In the genomic region with DNA sequence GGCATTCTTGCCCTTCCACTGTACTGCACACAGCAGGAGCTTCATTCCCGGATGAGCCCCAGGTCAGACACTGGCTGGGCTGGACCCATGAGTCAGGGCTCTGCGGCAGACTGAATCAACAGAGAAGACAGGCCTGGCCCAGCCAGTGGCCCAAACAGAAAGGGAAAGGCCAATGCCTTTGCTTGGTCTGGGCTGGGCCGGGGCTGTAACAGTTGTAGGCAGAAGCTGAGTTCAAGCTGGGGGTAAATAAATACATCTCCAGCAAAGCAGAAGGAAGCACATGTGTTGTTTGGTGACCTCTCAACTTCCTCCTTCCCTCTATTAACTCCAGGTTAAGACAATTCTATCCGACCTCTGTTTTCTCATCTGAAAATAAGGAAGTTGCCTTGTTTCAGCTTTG, we compare ENCODE assay signal across 15 cellular contexts. TPM values are rescaled to one million over a fixed set of nuclear protein-coding genes. Genes with fewer than 3 reads are reported as not detected.
DNase-seq lines count a peak whose midpoint lies in the region; ATAC-seq and TF ChIP-seq lines count a peak whose summit lies in the region.
"Had no signal": no experiment of that assay in that cellular context is flagged by ENCODE, and none has a peak within 500 bp of the region (broad histone marks: within the 10 kb centered on the region; RNA-seq: fewer than 3 reads in every experiment).

No MANE protein-coding gene starts in this region.

- H3K4me1 Mint-ChIP-seq in activated T-cell treated with anti-CD3 and anti-CD28 coated beads, Interleukin-2, amount 50 U/mL, for 24 hours (ENCODE audit: low read depth): no peaks in the 10 kb centered on the region
- H3K4me1 Mint-ChIP-seq in activated T-cell treated with anti-CD3 and anti-CD28 coated beads, Interleukin-2, amount 50 U/mL, for 72 hours (ENCODE audit: low read depth): peaks cover 5% of the 10 kb centered on the region
- H3K4me1 Mint-ChIP-seq: WTC11 had no signal

- peak; percentile 89 for DNase-seq in GDM1 (lab: John Stamatoyannopoulos, UW)
- no peak for DNase-seq in RWPE2 (ENCODE audit: low spot score)
- peak; percentile 33 for DNase-seq in left cardiac atrium
- DNase-seq in renal cortical epithelial cell (ENCODE audit: low read depth): peak; percentile 8
- no peak for DNase-seq in activated T-cell treated with anti-CD3 and anti-CD28 coated beads, Interleukin-2, amount 50 U/mL, for 24 hours
- DNase-seq in activated T-cell treated with anti-CD3 and anti-CD28 coated beads, Interleukin-2, amount 50 U/mL, for 72 hours: no peak
- DNase-seq: mesendoderm, NCI-H1694 treated with DMSO at 0.1 percent for 48 hours had no signal

- peaks cover 19% of the 10 kb centered on the region for H3K9me3 Mint-ChIP-seq in activated T-cell treated with anti-CD3 and anti-CD28 coated beads, Interleukin-2, amount 50 U/mL, for 24 hours
- peaks cover 4 to 16% of the 10 kb centered on the region in 2 donors for H3K9me3 Mint-ChIP-seq in activated T-cell treated with anti-CD3 and anti-CD28 coated beads, Interleukin-2, amount 50 U/mL, for 72 hours

- H3K4me3 Mint-ChIP-seq in activated T-cell treated with anti-CD3 and anti-CD28 coated beads, Interleukin-2, amount 50 U/mL, for 24 hours: no peak overlapping the region
- H3K4me3 Mint-ChIP-seq in activated T-cell treated with anti-CD3 and anti-CD28 coated beads, Interleukin-2, amount 50 U/mL, for 72 hours: no peak overlapping the region
- H3K4me3 Mint-ChIP-seq: WTC11 had no signal

- H3K27me3 Mint-ChIP-seq in activated T-cell treated with anti-CD3 and anti-CD28 coated beads, Interleukin-2, amount 50 U/mL, for 24 hours: peaks cover 9% of the 10 kb centered on the region
- peaks cover 17% of the 10 kb centered on the region for H3K27me3 Mint-ChIP-seq in activated T-cell treated with anti-CD3 and anti-CD28 coated beads, Interleukin-2, amount 50 U/mL, for 72 hours (ENCODE audit: low read depth)

- H3K36me3 Mint-ChIP-seq in activated T-cell treated with anti-CD3 and anti-CD28 coated beads, Interleukin-2, amount 50 U/mL, for 24 hours (ENCODE audit: low read depth): no peaks in the 10 kb centered on the region
- peaks cover 11 to 22% of the 10 kb centered on the region in 2 donors for H3K36me3 Mint-ChIP-seq in activated T-cell treated with anti-CD3 and anti-CD28 coated beads, Interleukin-2, amount 50 U/mL, for 72 hours (ENCODE audit: insufficient read depth in 2 of 2)
- H3K36me3 Mint-ChIP-seq: WTC11 had no signal

- no peaks in the 10 kb centered on the region for H3K4me1 ChIP-seq in RWPE2 (ENCODE audit: insufficient read depth, poor library complexity, severe bottlenecking)

- ATAC-seq in RWPE2 (ENCODE audit: low read depth) (peak; percentile 38; the same call in 1 of the 3 replicates), left cardiac atrium (peak; percentile 38 to 64), HG03175 (IDR thresholded peaks at IDR 0.05; ENCODE audit: unreplicated experiment) (no peak), HG03457 (IDR thresholded peaks at IDR 0.05; ENCODE audit: unreplicated experiment) (no peak)
- no peak for ATAC-seq in activated T-cell treated with anti-CD3 and anti-CD28 coated beads, Interleukin-2, amount 50 U/mL, for 72 hours (replicated peaks in 1 of 2)
- ATAC-seq: WTC11 had no signal

- H3K36me3 ChIP-seq in RWPE2 (ENCODE audit: low read depth): no peaks in the 10 kb centered on the region
- H3K36me3 ChIP-seq: cardiac muscle cell had no signal

- no peak for TF ChIP-seq CTCF in RWPE2 (IDR thresholded peaks at IDR 0.05; ENCODE audit: poor library complexity, severe bottlenecking)

- H3K27ac Mint-ChIP-seq in activated T-cell treated with anti-CD3 and anti-CD28 coated beads, Interleukin-2, amount 50 U/mL, for 24 hours: no peak overlapping the region
- no peak overlapping the region for H3K27ac Mint-ChIP-seq in activated T-cell treated with anti-CD3 and anti-CD28 coated beads, Interleukin-2, amount 50 U/mL, for 72 hours
- H3K27ac Mint-ChIP-seq: activated T-helper 2 cell treated with anti-CD3 and anti-CD28 coated beads, Interferon-gamma antibody, Interleukin-2, Interleukin-4, amounts not matched to agents 10 μg/mL and 5 μg/mL and 100 μg/mL, durations not matched to agents 14 hours and 24 hours and 36 hours; WTC11 had no signal

- no peaks in the 10 kb centered on the region for H3K27me3 ChIP-seq in RWPE2 (ENCODE audit: insufficient read depth, poor library complexity, severe bottlenecking)
- H3K27me3 ChIP-seq: cardiac muscle cell had no signal

- intact Hi-C loops in left cardiac atrium (cut with DNase I): no loop called here

- no peaks in the 10 kb centered on the region for H3K9me3 ChIP-seq in RWPE2 (ENCODE audit: severe bottlenecking)

- no peak overlapping the region for H3K4me3 ChIP-seq in RWPE2 (ENCODE audit: severe bottlenecking)
- H3K4me3 ChIP-seq: cardiac muscle cell, skin epidermis had no signal

- H3K27ac ChIP-seq in RWPE2 (ENCODE audit: poor library complexity, severe bottlenecking): no peak overlapping the region
- H3K27ac ChIP-seq: C4-2B, cardiac muscle cell, skin epidermis had no signal

RNA-seq across cellular contexts. Expression of gene SMIM35, which starts 1.8 kb away (rescaled TPM):
- not detected for total RNA-seq in left cardiac atrium
- total RNA-seq in renal cortical epithelial cell: not detected in 2 replicates
- total RNA-seq in activated T-cell treated with anti-CD3 and anti-CD28 coated beads, Interleukin-2, amount 50 U/mL, for 72 hours: under 1 TPM; 0.36 to 0.67 TPM
- total RNA-seq: cardiac muscle cell, WTC11 had no signal

RNA-seq across cellular contexts. Expression of gene TMPRSS4, which starts 11.7 kb away (rescaled TPM):
- total RNA-seq in left cardiac atrium (not detected), renal cortical epithelial cell (2.4 and 29.2 TPM in 2 replicates)
- under 1 TPM in 1 of 2 donors, not detected in 1; 0.07 TPM for total RNA-seq in activated T-cell treated with anti-CD3 and anti-CD28 coated beads, Interleukin-2, amount 50 U/mL, for 72 hours
- total RNA-seq: activated T-helper 2 cell treated with anti-CD3 and anti-CD28 coated beads, Interferon-gamma antibody, Interleukin-2, Interleukin-4, amounts not matched to agents 10 μg/mL and 5 μg/mL and 100 μg/mL, durations not matched to agents 14 hours and 24 hours and 36 hours; cardiac muscle cell had no signal

Comparison
In these comparisons a context has a peak if more than half of its experiments do, and no peak if none do; other contexts are left out.
1. DNase-seq: peak in GDM1 (single experiment), left cardiac atrium (single experiment) and renal cortical epithelial cell (single experiment); none in RWPE2 (single experiment), activated T-cell treated with anti-CD3 and anti-CD28 coated beads, Interleukin-2, amount 50 U/mL, for 24 hours (single experiment) and activated T-cell treated with anti-CD3 and anti-CD28 coated beads, Interleukin-2, amount 50 U/mL, for 72 hours (0 of 2).
2. ATAC-seq: peak in RWPE2 (single experiment) and left cardiac atrium (2 of 2); none in HG03175 (single experiment), HG03457 (single experiment) and activated T-cell treated with anti-CD3 and anti-CD28 coated beads, Interleukin-2, amount 50 U/mL, for 72 hours (0 of 2).